In genomic region chr3:175007316-175007715, GRCh38 we compare ENCODE assay signal across 22 cellular contexts.
"Had no signal": no experiment of that assay in that cellular context is flagged by ENCODE, and none has a peak within 500 bp of the region (broad histone marks: within the 10 kb centered on the region; RNA-seq: fewer than 3 reads in every experiment).

No MANE protein-coding gene starts in this region.

- H3K27me3 Mint-ChIP-seq: activated CD4-positive, alpha-beta memory T cell treated with anti-CD3 and anti-CD28 coated beads, Interleukin-2, amount 10 ng/mL, durations not matched to agents 7 days and 5 days; activated CD4-positive, alpha-beta T cell treated with anti-CD3 and anti-CD28 coated beads for 36 hours; activated naive CD8-positive, alpha-beta T cell; activated T-helper 17 cell treated with anti-CD3 and anti-CD28 coated beads, Interleukin-2, amount 50 U/mL, for 72 hours; T-cell had no signal

- H3K4me3 Mint-ChIP-seq: activated CD4-positive, alpha-beta memory T cell treated with anti-CD3 and anti-CD28 coated beads, Interleukin-2, amount 10 ng/mL, durations not matched to agents 7 days and 5 days; activated CD4-positive, alpha-beta T cell treated with anti-CD3 and anti-CD28 coated beads for 36 hours; activated naive CD4-positive, alpha-beta T cell treated with anti-CD3 and anti-CD28 coated beads for 36 hours; activated naive CD8-positive, alpha-beta T cell; activated T-helper 17 cell treated with anti-CD3 and anti-CD28 coated beads, Interleukin-2, amount 50 U/mL, for 72 hours; T-cell had no signal

- H3K27ac Mint-ChIP-seq: activated CD4-positive, alpha-beta memory T cell treated with anti-CD3 and anti-CD28 coated beads, Interleukin-2, amount 10 ng/mL, durations not matched to agents 7 days and 5 days; activated CD4-positive, alpha-beta T cell treated with anti-CD3 and anti-CD28 coated beads for 36 hours; activated naive CD4-positive, alpha-beta T cell treated with anti-CD3 and anti-CD28 coated beads for 36 hours; activated naive CD8-positive, alpha-beta T cell; activated T-helper 17 cell treated with anti-CD3 and anti-CD28 coated beads, Interleukin-2, amount 50 U/mL, for 72 hours; T-cell had no signal

- DNase-seq: activated CD4-positive, alpha-beta memory T cell treated with anti-CD3 and anti-CD28 coated beads, Interleukin-2, amount 10 ng/mL, durations not matched to agents 7 days and 5 days; activated CD4-positive, alpha-beta T cell treated with anti-CD3 and anti-CD28 coated beads for 36 hours; activated CD4-positive, alpha-beta T cell treated with anti-CD3 and anti-CD28 coated beads, Interleukin-2, amount 50 U/mL, for 1 hour; activated gamma-delta T cell; activated naive CD4-positive, alpha-beta T cell treated with anti-CD3 and anti-CD28 coated beads for 36 hours; activated T-cell treated with anti-CD3 and anti-CD28 coated beads for 4 hours; activated T-cell treated with anti-CD3 and anti-CD28 coated beads, Interleukin-2, amount 50 U/mL, for 48 hours; anterior cingulate cortex; cerebellar nuclear complex; Kasumi-1; KBM-7; NCI-H1048; NCI-H146; NCI-H187 treated with DMSO at 0.1 percent for 48 hours; NCI-H2081 treated with DMSO at 0.1 percent for 48 hours; NCI-H2171; NCI-H2227 treated with DMSO at 0.1 percent for 48 hours; SHP77 treated with DMSO at 0.1 percent for 48 hours; T-cell; T-helper 2 cell had no signal

- H3K9me3 Mint-ChIP-seq: activated CD4-positive, alpha-beta memory T cell treated with anti-CD3 and anti-CD28 coated beads, Interleukin-2, amount 10 ng/mL, durations not matched to agents 7 days and 5 days had no signal

- H3K36me3 Mint-ChIP-seq: activated naive CD8-positive, alpha-beta T cell; T-cell had no signal

- ATAC-seq: activated CD4-positive, alpha-beta T cell treated with anti-CD3 and anti-CD28 coated beads for 36 hours; activated T-helper 17 cell treated with anti-CD3 and anti-CD28 coated beads, Interleukin-2, amount 50 U/mL, for 72 hours; T-cell had no signal

- H3K4me1 Mint-ChIP-seq: activated CD4-positive, alpha-beta memory T cell treated with anti-CD3 and anti-CD28 coated beads, Interleukin-2, amount 10 ng/mL, durations not matched to agents 7 days and 5 days; activated CD4-positive, alpha-beta T cell treated with anti-CD3 and anti-CD28 coated beads for 36 hours; activated T-helper 17 cell treated with anti-CD3 and anti-CD28 coated beads, Interleukin-2, amount 50 U/mL, for 72 hours; T-cell had no signal
